ENCODE assay signal across 24 cellular contexts in genomic region chr6:3415490-3415889, GRCh38.
"Had no signal": no experiment of that assay in that cellular context is flagged by ENCODE, and none has a peak within 500 bp of the region (broad histone marks: within the 10 kb centered on the region; RNA-seq: fewer than 3 reads in every experiment).

No MANE protein-coding gene starts in this region.

- H3K4me3 ChIP-seq: dorsolateral prefrontal cortex, gastrocnemius medialis, heart left ventricle, hepatocyte, left lung, prostate gland, sigmoid colon, thoracic aorta, tibial nerve, upper lobe of right lung, uterus had no signal

- H3K27me3 ChIP-seq: dorsolateral prefrontal cortex, gastrocnemius medialis, heart left ventricle, hepatocyte, left lung, sigmoid colon, tibial nerve, upper lobe of right lung, uterus had no signal

- H3K4me3 Mint-ChIP-seq: nephron; stimulated activated effector memory CD8-positive, alpha-beta T cell treated with anti-CD3 and anti-CD28 coated beads, Interleukin-12 subunit alpha, Interleukin-12 subunit beta, amount 100 ng/mL, for 72 hours had no signal

- ATAC-seq: heart left ventricle; left cardiac atrium; right cardiac atrium; stimulated activated effector memory CD8-positive, alpha-beta T cell treated with anti-CD3 and anti-CD28 coated beads, Interleukin-12 subunit alpha, Interleukin-12 subunit beta, amount 100 ng/mL, for 72 hours had no signal

- H3K4me1 ChIP-seq: heart left ventricle, prostate gland, sigmoid colon, uterus had no signal

- H3K9me3 Mint-ChIP-seq: stimulated activated effector memory CD8-positive, alpha-beta T cell treated with anti-CD3 and anti-CD28 coated beads, Interleukin-12 subunit alpha, Interleukin-12 subunit beta, amount 100 ng/mL, for 72 hours had no signal

- DNase-seq: dorsolateral prefrontal cortex; effector CD4-positive, alpha-beta T cell; foreskin fibroblast; heart left ventricle; left cardiac atrium; left lung; mesenchymal stem cell; midbrain; nucleus accumbens; right cardiac atrium; stimulated activated CD4-positive, alpha-beta T cell treated with anti-CD3 and anti-CD28 coated beads, Interleukin-2, amount 100 ng/mL, for 24 hours; stimulated activated CD4-positive, alpha-beta T cell treated with anti-CD3 and anti-CD28 coated beads, Interleukin-4, amount 100 ng/mL, for 24 hours; stimulated activated naive CD4-positive, alpha-beta T cell treated with Interleukin-2 at 50 U/mL for 16 hours; substantia nigra; upper lobe of right lung; uterus had no signal

- H3K36me3 ChIP-seq: gastrocnemius medialis, heart left ventricle, left lung, prostate gland, thoracic aorta, upper lobe of right lung, uterus had no signal

- H3K27ac ChIP-seq: gastrocnemius medialis, heart left ventricle, hepatocyte, left lung, prostate gland, sigmoid colon, thoracic aorta, tibial nerve, upper lobe of right lung, uterus had no signal

- H3K27ac Mint-ChIP-seq: stimulated activated effector memory CD8-positive, alpha-beta T cell treated with anti-CD3 and anti-CD28 coated beads, Interleukin-12 subunit alpha, Interleukin-12 subunit beta, amount 100 ng/mL, for 72 hours had no signal

- H3K36me3 Mint-ChIP-seq: stimulated activated effector memory CD8-positive, alpha-beta T cell treated with anti-CD3 and anti-CD28 coated beads, Interleukin-12 subunit alpha, Interleukin-12 subunit beta, amount 100 ng/mL, for 72 hours had no signal

- H3K9me3 ChIP-seq: gastrocnemius medialis, left lung, prostate gland, sigmoid colon, thoracic aorta, upper lobe of right lung, uterus had no signal
